ENCODE assay signal across 18 cellular contexts in genomic region chr1:15282038-15282437, GRCh38. TPM values are rescaled to one million over a fixed set of nuclear protein-coding genes. Genes with fewer than 3 reads are reported as not detected.
"Had no signal": no experiment of that assay in that cellular context is flagged by ENCODE, and none has a peak within 500 bp of the region (broad histone marks: within the 10 kb centered on the region; RNA-seq: fewer than 3 reads in every experiment).

No MANE protein-coding gene starts in this region.

- DNase-seq: activated CD4-positive, alpha-beta T cell treated with anti-CD3 and anti-CD28 coated beads, Interleukin-2, amount 50 U/mL, for 4 hours; activated gamma-delta T cell; adrenal gland; midbrain; occipital lobe; right lobe of liver; stimulated activated CD4-positive, alpha-beta T cell treated with anti-CD3 and anti-CD28 coated beads, Interleukin-4, amount 100 ng/mL, for 1 hour; stimulated activated naive CD8-positive, alpha-beta T cell treated with anti-CD3 and anti-CD28 coated beads, Interleukin-15, amount 100 ng/mL, for 72 hours; testis; upper lobe of right lung; WERI-Rb-1 had no signal

- H3K4me3 ChIP-seq: adrenal gland, cardiac muscle cell, dorsolateral prefrontal cortex, lung, prostate gland, right lobe of liver, smooth muscle cell, testis, upper lobe of right lung had no signal

- H3K36me3 ChIP-seq: adrenal gland, cardiac muscle cell, prostate gland, right lobe of liver, upper lobe of right lung, WERI-Rb-1 had no signal

- H3K9me3 ChIP-seq: adrenal gland, prostate gland, right lobe of liver, testis, upper lobe of right lung had no signal

- H3K27me3 ChIP-seq: adrenal gland, cardiac muscle cell, right lobe of liver, testis, upper lobe of right lung had no signal

- H3K27ac Mint-ChIP-seq: activated naive CD4-positive, alpha-beta T cell treated with anti-CD3 and anti-CD28 coated beads, Interleukin-2, amount 50 U/mL, for 72 hours; stimulated activated naive CD8-positive, alpha-beta T cell treated with anti-CD3 and anti-CD28 coated beads, Interleukin-15, amount 100 ng/mL, for 72 hours had no signal

- H3K4me1 ChIP-seq: testis had no signal

- ATAC-seq: activated naive CD4-positive, alpha-beta T cell treated with anti-CD3 and anti-CD28 coated beads, Interleukin-2, amount 50 U/mL, for 72 hours; stimulated activated naive CD8-positive, alpha-beta T cell treated with anti-CD3 and anti-CD28 coated beads, Interleukin-15, amount 100 ng/mL, for 72 hours; upper lobe of right lung had no signal

- FAIRE-seq: frontal cortex had no signal

- H3K27ac ChIP-seq: cardiac muscle cell, right lobe of liver, testis, upper lobe of right lung, WERI-Rb-1 had no signal

- H3K4me1 Mint-ChIP-seq: stimulated activated naive CD8-positive, alpha-beta T cell treated with anti-CD3 and anti-CD28 coated beads, Interleukin-15, amount 100 ng/mL, for 72 hours had no signal

- H3K4me3 Mint-ChIP-seq: stimulated activated naive CD8-positive, alpha-beta T cell treated with anti-CD3 and anti-CD28 coated beads, Interleukin-15, amount 100 ng/mL, for 72 hours had no signal

RNA-seq across cellular contexts. Expression of gene FHAD1, which starts 35.0 kb away (rescaled TPM):
- total RNA-seq: smooth muscle cell had no signal
